Comparison of ENCODE assay signal across 13 cellular contexts in genomic region chr9:4143951-4144717, GRCh38.
A peak's percentile ranks its signal among the peaks of the same experiment; 100 is the strongest.
DNase-seq lines count a peak whose midpoint lies in the region; ATAC-seq and TF ChIP-seq lines count a peak whose summit lies in the region.
"Had no signal": no experiment of that assay in that cellular context is flagged by ENCODE, and none has a peak within 500 bp of the region (broad histone marks: within the 10 kb centered on the region; RNA-seq: fewer than 3 reads in every experiment).

No MANE protein-coding gene starts in this region.

- H3K27ac Mint-ChIP-seq in Caco-2 (ENCODE audit: unreplicated experiment) (peak overlapping the region; percentile 96), neural progenitor cell (peak overlapping the region; percentile 0)
- no peak overlapping the region for H3K27ac Mint-ChIP-seq in activated T-helper 2 cell treated with anti-CD3 and anti-CD28 coated beads, Interferon-gamma antibody, Interleukin-2, Interleukin-4, amounts not matched to agents 10 μg/mL and 5 μg/mL and 100 μg/mL, durations not matched to agents 14 hours and 24 hours and 36 hours
- H3K27ac Mint-ChIP-seq: CD8-positive, alpha-beta T cell; stimulated activated naive CD8-positive, alpha-beta T cell treated with anti-CD3 and anti-CD28 coated beads, Interleukin-15, Interleukin-2, amounts not matched to agents 100 ng/mL and 50 ng/mL, for 24 hours had no signal

- no peaks in the 10 kb centered on the region for H3K36me3 ChIP-seq in Caco-2 (ENCODE audit: control insufficient read depth, insufficient read depth, low read length)
- H3K36me3 ChIP-seq in neural progenitor cell: no peaks in the 10 kb centered on the region

- no peak for ATAC-seq in HG03097 (IDR thresholded peaks at IDR 0.05; ENCODE audit: low FRiP score, unreplicated experiment)
- ATAC-seq: CD8-positive, alpha-beta T cell had no signal

- peak overlapping the region; percentile 78 for H3K4me3 Mint-ChIP-seq in Caco-2 (ENCODE audit: unreplicated experiment)
- H3K4me3 Mint-ChIP-seq in neural progenitor cell: no peak overlapping the region
- no peak overlapping the region for H3K4me3 Mint-ChIP-seq in activated T-helper 2 cell treated with anti-CD3 and anti-CD28 coated beads, Interferon-gamma antibody, Interleukin-2, Interleukin-4, amounts not matched to agents 10 μg/mL and 5 μg/mL and 100 μg/mL, durations not matched to agents 14 hours and 24 hours and 36 hours (ENCODE audit: low read depth)
- H3K4me3 Mint-ChIP-seq: CD8-positive, alpha-beta T cell; naive B cell; stimulated activated naive CD8-positive, alpha-beta T cell treated with anti-CD3 and anti-CD28 coated beads, Interleukin-15, Interleukin-2, amounts not matched to agents 100 ng/mL and 50 ng/mL, for 24 hours had no signal

- H3K27ac ChIP-seq in epithelial cell of prostate (peak overlapping the region; percentile 48), neural progenitor cell (peak overlapping the region; percentile 71)

- peaks cover 5% of the 10 kb centered on the region for H4K20me1 ChIP-seq in neural progenitor cell (ENCODE audit: low read depth)

- TSS peak; percentile 84 for BruUV-seq in Caco-2 (replicated peaks; lab: Mats Ljungman, UMichigan)

- CTCF ChIA-PET in Caco-2 (lab: Charles Lee): interaction anchor here (0.5 kb wide), 1 partner anchor 58 kb away, joined by 4 read pairs; no protein-coding TSS in a partner anchor

- DNase-seq in Caco-2 (peak; percentile 62 to 81), NCI-H69 (lab: John Stamatoyannopoulos, UW) (peak; percentile 65), epithelial cell of prostate (ENCODE audit: low read depth, low spot score) (peak; percentile 10), neural progenitor cell (ENCODE audit: low spot score) (peak; percentile 69), SHP77 (lab: John Stamatoyannopoulos, UW) (no peak), SKM-1 treated with dmso at 0.1 percent for 144 hours (lab: John Stamatoyannopoulos, UW; ENCODE audit: unreplicated experiment) (no peak)
- no peak for DNase-seq in activated T-helper 2 cell treated with anti-CD3 and anti-CD28 coated beads, Interferon-gamma antibody, Interleukin-2, Interleukin-4, amounts not matched to agents 10 μg/mL and 5 μg/mL and 100 μg/mL, durations not matched to agents 14 hours and 24 hours and 36 hours (ENCODE audit: low spot score)
- DNase-seq: CD8-positive, alpha-beta T cell; naive B cell; NCI-H1694 treated with DMSO at 0.1 percent for 48 hours; stimulated activated CD4-positive, alpha-beta T cell treated with anti-CD3 and anti-CD28 coated beads, Interleukin-2, amount 100 ng/mL, for 24 hours had no signal

- peak overlapping the region; percentile 66 for H3K4me2 ChIP-seq in neural progenitor cell

- H3K9me3 Mint-ChIP-seq in Caco-2 (ENCODE audit: unreplicated experiment) (no peaks in the 10 kb centered on the region), neural progenitor cell (no peaks in the 10 kb centered on the region)
- H3K9me3 Mint-ChIP-seq in activated T-helper 2 cell treated with anti-CD3 and anti-CD28 coated beads, Interferon-gamma antibody, Interleukin-2, Interleukin-4, amounts not matched to agents 10 μg/mL and 5 μg/mL and 100 μg/mL, durations not matched to agents 14 hours and 24 hours and 36 hours: no peaks in the 10 kb centered on the region
- H3K9me3 Mint-ChIP-seq: CD8-positive, alpha-beta T cell; naive B cell; stimulated activated naive CD8-positive, alpha-beta T cell treated with anti-CD3 and anti-CD28 coated beads, Interleukin-15, Interleukin-2, amounts not matched to agents 100 ng/mL and 50 ng/mL, for 24 hours had no signal

- no peak overlapping the region for H3K4me3 ChIP-seq in Caco-2 (ENCODE audit: low read depth, low read length)
- peak overlapping the region; percentile 27 for H3K4me3 ChIP-seq in neural progenitor cell

- POLR2A ChIA-PET in Caco-2 (lab: Charles Lee): no interaction called here

- TF ChIP-seq CTCF in Caco-2 (IDR thresholded peaks at IDR 0.05; ENCODE audit: insufficient read depth in 1 of 2, low read depth in 1 of 2, low read length in 1 of 2, severe bottlenecking in 1 of 2, unreplicated experiment in 1 of 2) (no peak), neural progenitor cell (IDR thresholded peaks at IDR 0.05) (no peak)

- H3K27me3 Mint-ChIP-seq in Caco-2 (ENCODE audit: insufficient read depth, unreplicated experiment) (no peaks in the 10 kb centered on the region), neural progenitor cell (ENCODE audit: insufficient read depth, low read depth) (peaks cover 4% of the 10 kb centered on the region)
- H3K27me3 Mint-ChIP-seq in activated T-helper 2 cell treated with anti-CD3 and anti-CD28 coated beads, Interferon-gamma antibody, Interleukin-2, Interleukin-4, amounts not matched to agents 10 μg/mL and 5 μg/mL and 100 μg/mL, durations not matched to agents 14 hours and 24 hours and 36 hours (ENCODE audit: low read depth): peaks cover 33% of the 10 kb centered on the region

- intact Hi-C loops in Caco-2 (cut with micrococcal nuclease; ENCODE audit: unreplicated experiment): loop anchor here (10.0 kb wide), 1 partner anchor 239 kb away; no protein-coding TSS in a partner anchor
- intact Hi-C loops in activated T-helper 2 cell treated with anti-CD3 and anti-CD28 coated beads, Interferon-gamma antibody, Interleukin-2, Interleukin-4, amounts not matched to agents 10 μg/mL and 5 μg/mL and 100 μg/mL, durations not matched to agents 14 hours and 24 hours and 36 hours (cut with micrococcal nuclease): no loop called here

- H3K9me3 ChIP-seq in Caco-2 (no peaks in the 10 kb centered on the region), neural progenitor cell (ENCODE audit: low read depth) (no peaks in the 10 kb centered on the region)

- H3K27me3 ChIP-seq in Caco-2 (replicated peaks; ENCODE audit: control insufficient read depth, insufficient read depth, low read length) (no peaks in the 10 kb centered on the region), neural progenitor cell (no peaks in the 10 kb centered on the region)

- H3K79me2 ChIP-seq in neural progenitor cell (ENCODE audit: low read depth): peaks cover 91% of the 10 kb centered on the region

- H3K4me1 ChIP-seq in Caco-2 (peaks cover 83% of the 10 kb centered on the region), neural progenitor cell (peaks cover 76% of the 10 kb centered on the region)

- peaks cover 42% of the 10 kb centered on the region for H3K4me1 Mint-ChIP-seq in Caco-2 (ENCODE audit: low read depth, unreplicated experiment)
- peaks cover 55% of the 10 kb centered on the region for H3K4me1 Mint-ChIP-seq in neural progenitor cell
- H3K4me1 Mint-ChIP-seq in activated T-helper 2 cell treated with anti-CD3 and anti-CD28 coated beads, Interferon-gamma antibody, Interleukin-2, Interleukin-4, amounts not matched to agents 10 μg/mL and 5 μg/mL and 100 μg/mL, durations not matched to agents 14 hours and 24 hours and 36 hours (ENCODE audit: low read depth): peaks cover 3% of the 10 kb centered on the region
- H3K4me1 Mint-ChIP-seq: naive B cell had no signal

- H3F3A ChIP-seq in neural progenitor cell (ENCODE audit: low read depth): peaks cover 30% of the 10 kb centered on the region

- H3K9ac ChIP-seq in neural progenitor cell: no peak overlapping the region

- H3K36me3 Mint-ChIP-seq in Caco-2 (ENCODE audit: insufficient read depth, unreplicated experiment) (no peaks in the 10 kb centered on the region), neural progenitor cell (peaks cover 7% of the 10 kb centered on the region)
- no peaks in the 10 kb centered on the region for H3K36me3 Mint-ChIP-seq in activated T-helper 2 cell treated with anti-CD3 and anti-CD28 coated beads, Interferon-gamma antibody, Interleukin-2, Interleukin-4, amounts not matched to agents 10 μg/mL and 5 μg/mL and 100 μg/mL, durations not matched to agents 14 hours and 24 hours and 36 hours (ENCODE audit: low read depth)
- H3K36me3 Mint-ChIP-seq: CD8-positive, alpha-beta T cell; naive B cell had no signal

- H2AFZ ChIP-seq in neural progenitor cell (replicated peaks): no peak overlapping the region

Comparison
In these comparisons a context has a peak if more than half of its experiments do, and no peak if none do; other contexts are left out.
1. DNase-seq: peak in Caco-2 (2 of 2), NCI-H69 (single experiment), epithelial cell of prostate (single experiment) and neural progenitor cell (single experiment); none in SHP77 (0 of 2), activated T-helper 2 cell treated with anti-CD3 and anti-CD28 coated beads, Interferon-gamma antibody, Interleukin-2, Interleukin-4, amounts not matched to agents 10 μg/mL and 5 μg/mL and 100 μg/mL, durations not matched to agents 14 hours and 24 hours and 36 hours (single experiment) and SKM-1 treated with dmso at 0.1 percent for 144 hours (single experiment).